In genomic region chr2:95031726-95032116, GRCh38 we compare ENCODE assay signal across 27 cellular contexts. TPM values are rescaled to one million over a fixed set of nuclear protein-coding genes. Genes with fewer than 3 reads are reported as not detected.
DNase-seq lines count a peak whose midpoint lies in the region; FAIRE-seq and TF ChIP-seq lines count a peak whose summit lies in the region.
"Had no signal": no experiment of that assay in that cellular context is flagged by ENCODE, and none has a peak within 500 bp of the region (broad histone marks: within the 10 kb centered on the region; RNA-seq: fewer than 3 reads in every experiment).

No MANE protein-coding gene starts in this region.

- peaks cover 4% of the 10 kb centered on the region for H3K9me3 Mint-ChIP-seq in activated naive CD4-positive, alpha-beta T cell treated with anti-CD3 and anti-CD28 coated beads for 36 hours

- DNase-seq in activated naive CD4-positive, alpha-beta T cell treated with anti-CD3 and anti-CD28 coated beads for 36 hours, result no peak
- no peak for DNase-seq in activated naive CD4-positive, alpha-beta T cell treated with anti-CD3 and anti-CD28 coated beads, Interleukin-2, amount 50 U/mL, for 16 hours
- DNase-seq in HPDE6-E6E7 (ENCODE audit: extremely low spot score) (peak; percentile 29), dorsolateral prefrontal cortex (no peak), suprapubic skin (ENCODE audit: low spot score in 2 of 2) (no peak), DMS 273 (lab: John Stamatoyannopoulos, UW; ENCODE audit: unreplicated experiment) (no peak), cardiac septum (ENCODE audit: low spot score) (no peak), small intestine (no peak)
- DNase-seq: activated CD4-positive, alpha-beta T cell treated with anti-CD3 and anti-CD28 coated beads for 4 hours; activated CD8-positive, alpha-beta memory T cell treated with anti-CD3 and anti-CD28 coated beads, Interleukin-2, amount 50 U/mL, for 48 hours; activated effector memory CD4-positive, alpha-beta T cell treated with Interleukin-2 at 50 U/mL for 16 hours; anterior cingulate cortex; DMS153; GDM1; islet precursor cell; NCI-H1105; NCI-H2029; NCI-H226; NCI-H748 treated with DMSO at 0.1 percent for 48 hours; stimulated activated CD4-positive, alpha-beta T cell treated with anti-CD3 and anti-CD28 coated beads, Interleukin-4, amount 100 ng/mL, for 4 hours had no signal

- H3K9me3 ChIP-seq in suprapubic skin, result no peaks in the 10 kb centered on the region
- no peaks in the 10 kb centered on the region for H3K9me3 ChIP-seq in small intestine (ENCODE audit: control insufficient read depth, low read depth)
- H3K9me3 ChIP-seq: esophagus muscularis mucosa, gastroesophageal sphincter, neutrophil had no signal

- peaks cover 0 to 15% (median 0%) of the 10 kb centered on the region in 45 donors for H3K27me3 ChIP-seq in dorsolateral prefrontal cortex
- peaks cover 57% of the 10 kb centered on the region for H3K27me3 ChIP-seq in suprapubic skin
- peaks cover 0 to 3% of the 10 kb centered on the region in 2 donors for H3K27me3 ChIP-seq in small intestine (ENCODE audit: control insufficient read depth in 2 of 2, insufficient read depth in 2 of 2, low read length in 2 of 2)

- peak overlapping the region in 1 of 59 donors; percentile 0 for H3K4me3 ChIP-seq in dorsolateral prefrontal cortex
- H3K4me3 ChIP-seq in suprapubic skin, result no peak overlapping the region
- H3K4me3 ChIP-seq in small intestine (ENCODE audit: low read depth in 1 of 2, low read length in 2 of 2), result no peak overlapping the region
- H3K4me3 ChIP-seq: esophagus muscularis mucosa, gastroesophageal sphincter, smooth muscle cell had no signal

- H3K4me3 Mint-ChIP-seq in activated naive CD4-positive, alpha-beta T cell treated with anti-CD3 and anti-CD28 coated beads for 36 hours, result no peak overlapping the region

- H3K27ac Mint-ChIP-seq in activated naive CD4-positive, alpha-beta T cell treated with anti-CD3 and anti-CD28 coated beads for 36 hours, result peak overlapping the region; percentile 46

- H3K27ac ChIP-seq in dorsolateral prefrontal cortex (peak overlapping the region in 51 of 59 donors; percentile 0 to 100 (median 90)), suprapubic skin (peak overlapping the region; percentile 2), small intestine (ENCODE audit: low read depth in 1 of 2, low read length in 1 of 2) (no peak overlapping the region)
- H3K27ac ChIP-seq: esophagus muscularis mucosa, neutrophil had no signal

- TF ChIP-seq EP300 in suprapubic skin (IDR thresholded peaks at IDR 0.05), result no peak

- peaks cover 72% of the 10 kb centered on the region for H3K4me1 Mint-ChIP-seq in activated naive CD4-positive, alpha-beta T cell treated with anti-CD3 and anti-CD28 coated beads for 36 hours (ENCODE audit: low read depth)

- no peak for FAIRE-seq in small intestine (lab: Jason Lieb, UNC)
- FAIRE-seq: H54 had no signal

- H3K27me3 Mint-ChIP-seq in activated naive CD4-positive, alpha-beta T cell treated with anti-CD3 and anti-CD28 coated beads for 36 hours (ENCODE audit: low read depth), result no peaks in the 10 kb centered on the region

- TF ChIP-seq CTCF in dorsolateral prefrontal cortex (IDR thresholded peaks at IDR 0.05 in 54 of 56, conservative IDR thresholded peaks at IDR 0.05 in 2 of 56; ENCODE audit: low read depth in 1 of 56, partially characterized antibody in 56 of 56), result no peak
- no peak for TF ChIP-seq CTCF in suprapubic skin (IDR thresholded peaks at IDR 0.05)

- TF ChIP-seq POLR2A in suprapubic skin (IDR thresholded peaks at IDR 0.05), result no peak

- H3K36me3 Mint-ChIP-seq in activated naive CD4-positive, alpha-beta T cell treated with anti-CD3 and anti-CD28 coated beads for 36 hours (ENCODE audit: low read depth), result peaks cover 2% of the 10 kb centered on the region

- H3K36me3 ChIP-seq in suprapubic skin (no peaks in the 10 kb centered on the region), small intestine (ENCODE audit: control insufficient read depth in 2 of 2, insufficient read depth in 2 of 2, low read length in 2 of 2) (no peaks in the 10 kb centered on the region)
- H3K36me3 ChIP-seq: esophagus muscularis mucosa, gastroesophageal sphincter, neutrophil had no signal

- WGBS in suprapubic skin, result 40% methylated on average over 1 of the region's 1 CpG
- WGBS in small intestine, 3 donors, result 27 to 67% (median 58%) methylated on average over 1 of the region's 1 CpG

- intact Hi-C loops in activated naive CD4-positive, alpha-beta T cell treated with anti-CD3 and anti-CD28 coated beads for 36 hours (cut with micrococcal nuclease), result no loop called here
- intact Hi-C loops in dorsolateral prefrontal cortex (cut with DNase I) (no loop called here), cardiac septum (cut with DNase I) (no loop called here)

- CTCF ChIA-PET in activated naive CD4-positive, alpha-beta T cell treated with anti-CD3 and anti-CD28 coated beads for 36 hours (lab: Charles Lee), result interaction anchor here (0.6 to 4.5 kb wide), 8 partner anchors 9 to 49 kb away, joined by 3 to 34 read pairs (median 4); no protein-coding TSS in a partner anchor

- H3K4me1 ChIP-seq in suprapubic skin, result peaks cover 4% of the 10 kb centered on the region
- H3K4me1 ChIP-seq in small intestine (ENCODE audit: control insufficient read depth in 2 of 2, insufficient read depth in 1 of 2, low read depth in 1 of 2, low read length in 1 of 2), result no peaks in the 10 kb centered on the region

RNA-seq across cellular contexts. Expression of gene MAL, which starts 6.2 kb away (rescaled TPM):
- 10 to 100 TPM; 22.3 to 23.5 TPM for total RNA-seq in activated naive CD4-positive, alpha-beta T cell treated with anti-CD3 and anti-CD28 coated beads for 36 hours
- total RNA-seq in dorsolateral prefrontal cortex (100 to 1,000 TPM in 74 of 120 experiments, 10 to 100 TPM in 46; 24.0 to 522 (median 118) TPM), suprapubic skin (10 to 100 TPM in 3 of 4 donors, 1 to 10 TPM in 1; 6.5 to 29.4 (median 11.8) TPM), cardiac septum (8.3 TPM)
- polyA plus RNA-seq in small intestine, result 1 to 10 TPM; 1.6 to 3.8 (median 1.6) TPM
- total RNA-seq: lung microvascular endothelial cell, smooth muscle cell had no signal
- polyA plus RNA-seq: AG04450, smooth muscle cell had no signal

Comparison
In these comparisons a context has a peak if more than half of its experiments do, and no peak if none do; other contexts are left out.
1. H3K27ac ChIP-seq: peak in dorsolateral prefrontal cortex (51 of 59) and suprapubic skin (single experiment); none in small intestine (0 of 2).